In genomic region chr22:39469681-39470461, GRCh38 we compare ENCODE assay signal across 12 cellular contexts. TPM values are rescaled to one million over a fixed set of nuclear protein-coding genes. Genes with fewer than 3 reads are reported as not detected.
A peak's percentile ranks its signal among the peaks of the same experiment; 100 is the strongest.
DNase-seq lines count a peak whose midpoint lies in the region; ATAC-seq and TF ChIP-seq lines count a peak whose summit lies in the region.
"Had no signal": no experiment of that assay in that cellular context is flagged by ENCODE, and none has a peak within 500 bp of the region (broad histone marks: within the 10 kb centered on the region; RNA-seq: fewer than 3 reads in every experiment).

No MANE protein-coding gene starts in this region.

- H3K27ac ChIP-seq in left ventricle myocardium inferior (replicated peaks) (peak overlapping the region; percentile 89), caudate nucleus (ENCODE audit: low read depth, low read length) (peak overlapping the region; percentile 100), upper lobe of left lung (peak overlapping the region; percentile 82 to 90 (median 84)), SJCRH30 (no peak overlapping the region)

- peaks cover 11% of the 10 kb centered on the region for H3K27me3 ChIP-seq in left ventricle myocardium inferior (ENCODE audit: low read depth)
- H3K27me3 ChIP-seq in upper lobe of left lung, result no peaks in the 10 kb centered on the region
- no peaks in the 10 kb centered on the region; the same call in 1 of the 2 replicates for H3K27me3 ChIP-seq in SJCRH30
- H3K27me3 ChIP-seq: BE2C had no signal

- WGBS in upper lobe of left lung, 2 donors, result 54 to 63% methylated on average over 21 of the region's 27 CpGs

- no peak for ATAC-seq in Right ventricle myocardium inferior
- ATAC-seq in upper lobe of left lung (ENCODE audit: low FRiP score in 2 of 2), result no peak

- TF ChIP-seq EP300 in upper lobe of left lung (IDR thresholded peaks at IDR 0.05), result no peak

- H3K36me3 ChIP-seq in left ventricle myocardium inferior (no peaks in the 10 kb centered on the region), upper lobe of left lung (no peaks in the 10 kb centered on the region), SJCRH30 (no peaks in the 10 kb centered on the region)
- H3K36me3 ChIP-seq: BE2C had no signal

- DNase-seq in left ventricle myocardium inferior (no peak), Right ventricle myocardium inferior (ENCODE audit: missing footprints) (no peak), caudate nucleus (lab: John Stamatoyannopoulos, UW) (peak in 59 of 61 donors; percentile 9 to 92 (median 78)), middle frontal gyrus (ENCODE audit: extremely low spot score, low spot score) (peak; percentile 59), upper lobe of left lung (no peak), SJCRH30 (no peak)
- DNase-seq in stimulated activated CD4-positive, alpha-beta T cell treated with anti-CD3 and anti-CD28 coated beads, Interleukin-2, amount 100 ng/mL, for 48 hours, result no peak
- no peak for DNase-seq in stimulated activated CD4-positive, alpha-beta T cell treated with anti-CD3 and anti-CD28 coated beads, Interleukin-4, amount 100 ng/mL, for 1 hour
- DNase-seq: activated CD4-positive, alpha-beta T cell treated with anti-CD3 and anti-CD28 coated beads for 4 hours; BE2C; NCI-H774; stimulated activated naive CD4-positive, alpha-beta T cell had no signal

- TF ChIP-seq POLR2A in upper lobe of left lung (IDR thresholded peaks at IDR 0.05), result no peak

- H3K4me1 ChIP-seq in left ventricle myocardium inferior, result peaks cover 95% of the 10 kb centered on the region
- peaks cover 47 to 69% (median 67%) of the 10 kb centered on the region in 4 donors for H3K4me1 ChIP-seq in upper lobe of left lung
- peaks cover 4% of the 10 kb centered on the region; the same call in 1 of the 2 replicates for H3K4me1 ChIP-seq in SJCRH30

- intact Hi-C loops in left ventricle myocardium inferior (cut with micrococcal nuclease), result no loop called here
- intact Hi-C loops in Right ventricle myocardium inferior (cut with DNase I), result no loop called here

- TF ChIP-seq CTCF in left ventricle myocardium inferior (IDR thresholded peaks at IDR 0.05; ENCODE audit: borderline replicate concordance), result no peak
- no peak for TF ChIP-seq CTCF in upper lobe of left lung (IDR thresholded peaks at IDR 0.05)

- H3K9me3 ChIP-seq in left ventricle myocardium inferior (replicated peaks) (no peaks in the 10 kb centered on the region), upper lobe of left lung (no peaks in the 10 kb centered on the region), SJCRH30 (replicated peaks) (no peaks in the 10 kb centered on the region)
- H3K9me3 ChIP-seq: BE2C had no signal

- H3K4me3 ChIP-seq in left ventricle myocardium inferior (no peak overlapping the region), upper lobe of left lung (no peak overlapping the region), SJCRH30 (no peak overlapping the region)

RNA-seq across cellular contexts. Expression of gene MGAT3, which starts 13.1 kb away (rescaled TPM):
- 3.2 TPM for total RNA-seq in left ventricle myocardium inferior
- 5.9 TPM for total RNA-seq in Right ventricle myocardium inferior
- total RNA-seq in upper lobe of left lung, result 10 to 100 TPM in 5 of 6 donors, 1 to 10 TPM in 1; 5.2 to 45.0 (median 26.0) TPM
- not detected in 2 replicates for total RNA-seq in SJCRH30 (2014; rRNA removed; shearing (Covaris generic))

RNA-seq across cellular contexts. Expression of gene MIEF1, which starts 32.2 kb away (rescaled TPM):
- total RNA-seq in left ventricle myocardium inferior (15.5 TPM), Right ventricle myocardium inferior (17.3 TPM), upper lobe of left lung (10 to 100 TPM; 10.5 to 35.3 (median 25.6) TPM)
- total RNA-seq in SJCRH30 (2014; rRNA removed; shearing (Covaris generic)), result 31.5 and 32.0 TPM in 2 replicates

RNA-seq across cellular contexts. Expression of gene ATF4, which starts 50.5 kb away (rescaled TPM):
- total RNA-seq in left ventricle myocardium inferior, result 193 TPM
- total RNA-seq in Right ventricle myocardium inferior, result 204 TPM
- 100 to 1,000 TPM; 255 to 402 (median 364) TPM for total RNA-seq in upper lobe of left lung
- 190 and 238 TPM in 2 replicates for total RNA-seq in SJCRH30 (2014; rRNA removed; shearing (Covaris generic))

Comparison
In these comparisons a context has a peak if more than half of its experiments do, and no peak if none do; other contexts are left out.
1. DNase-seq: peak in caudate nucleus (59 of 61) and middle frontal gyrus (single experiment); none in left ventricle myocardium inferior (single experiment), Right ventricle myocardium inferior (single experiment), upper lobe of left lung (0 of 2), stimulated activated CD4-positive, alpha-beta T cell treated with anti-CD3 and anti-CD28 coated beads, Interleukin-2, amount 100 ng/mL, for 48 hours (0 of 2), stimulated activated CD4-positive, alpha-beta T cell treated with anti-CD3 and anti-CD28 coated beads, Interleukin-4, amount 100 ng/mL, for 1 hour (single experiment) and SJCRH30 (0 of 2).